ENCODE assay signal across 1 cellular context in genomic region chrX:40784516-40785151, GRCh38.
A peak's percentile ranks its signal among the peaks of the same experiment; 100 is the strongest.
TF ChIP-seq lines count a peak whose summit lies in the region.

No MANE protein-coding gene starts in this region.

TF ChIP-seq in HepG2, 621 proteins besides CTCF, POLR2A, EP300 and RAD21 (continued from another document):
- TF ChIP-seq KIAA2018 (CRISPR knock-in tag; IDR thresholded peaks at IDR 0.05; ENCODE audit: borderline replicate concordance) (no peak), ZNF30 (CRISPR knock-in tag; IDR thresholded peaks at IDR 0.05) (no peak), FOSL1 (CRISPR knock-in tag; IDR thresholded peaks at IDR 0.05; ENCODE audit: borderline replicate concordance) (peak; percentile 21; the same call in 1 of the 2 replicates)
